ENCODE assay signal across 9 cellular contexts in the genomic region with DNA sequence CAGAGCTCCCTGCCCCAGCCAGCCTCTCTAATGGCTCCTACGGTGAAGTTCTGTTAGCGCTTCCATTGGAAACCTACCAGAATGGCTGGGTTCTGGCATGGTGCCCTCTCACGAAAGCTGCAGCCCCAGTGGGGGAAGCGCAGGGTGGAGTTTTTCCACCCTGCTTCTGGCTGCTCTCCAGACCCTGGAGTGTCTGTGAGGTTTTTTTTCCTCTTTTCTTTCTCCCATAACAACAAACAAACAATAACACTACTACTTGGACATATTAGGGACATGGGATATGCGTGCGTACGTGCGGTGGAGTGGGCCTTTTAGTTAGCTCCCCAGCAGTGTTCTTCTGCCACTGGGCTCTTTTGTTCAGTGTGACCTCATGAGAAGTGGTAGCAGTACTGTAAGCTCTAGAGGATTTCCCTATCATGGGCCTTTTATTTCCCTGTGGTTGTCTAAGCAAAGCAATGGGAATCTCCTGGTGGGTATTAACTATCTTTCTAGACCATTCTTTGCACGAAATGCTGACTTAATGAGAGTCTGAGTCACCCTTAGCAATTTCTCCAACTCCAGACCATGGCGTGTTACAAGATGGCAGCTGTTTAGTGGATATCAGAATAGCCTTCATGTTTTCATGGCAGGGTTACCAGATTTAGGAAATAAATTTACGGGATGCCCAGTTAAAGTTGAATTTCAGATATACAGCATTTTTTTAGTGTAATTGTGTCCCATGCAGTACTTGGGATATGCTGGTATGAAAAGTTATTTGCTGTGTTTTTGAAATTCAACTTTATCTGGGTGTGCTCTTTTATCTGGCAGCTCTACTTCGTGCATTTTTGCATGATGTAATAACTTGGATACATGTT.
DNase-seq lines count a peak whose midpoint lies in the region; ATAC-seq and TF ChIP-seq lines count a peak whose summit lies in the region.
"Had no signal": no experiment of that assay in that cellular context is flagged by ENCODE, and none has a peak within 500 bp of the region (broad histone marks: within the 10 kb centered on the region; RNA-seq: fewer than 3 reads in every experiment).

No MANE protein-coding gene starts in this region.

- BruUV-seq in MCF 10A (replicated peaks; lab: Mats Ljungman, UMichigan): no TSS peak

- POLR2A ChIA-PET in MCF 10A (lab: Yijun Ruan, JAX): interaction anchor here (0.7 to 2.4 kb wide), 21 partner anchors 11 to 164 kb away, joined by 3 to 21 read pairs (median 4); no protein-coding TSS in a partner anchor

- TF ChIP-seq POLR2A in right lobe of liver (IDR thresholded peaks at IDR 0.05) (no peak), uterus (IDR thresholded peaks at IDR 0.05) (no peak)

- peaks cover 18% of the 10 kb centered on the region for H3K36me3 Mint-ChIP-seq in MCF 10A (ENCODE audit: insufficient read depth, unreplicated experiment)

- intact Hi-C loops in MCF 10A (cut with micrococcal nuclease) (no loop called here), right lobe of liver (cut with DNase I) (no loop called here), uterus (cut with DNase I; ENCODE audit: low total_unique reads) (no loop called here)

- peaks cover 39% of the 10 kb centered on the region for H3K4me1 Mint-ChIP-seq in MCF 10A (ENCODE audit: insufficient read depth, unreplicated experiment)

- H3K9me3 ChIP-seq in right lobe of liver (no peaks in the 10 kb centered on the region), uterus (no peaks in the 10 kb centered on the region)

- CTCF ChIA-PET in MCF 10A (lab: Yijun Ruan, JAX): interaction anchor here (0.5 to 2.7 kb wide), 13 partner anchors 11 to 406 kb away, joined by 3 to 11 read pairs (median 3); no protein-coding TSS in a partner anchor

- H3K27me3 ChIP-seq in right lobe of liver: no peaks in the 10 kb centered on the region
- no peaks in the 10 kb centered on the region for H3K27me3 ChIP-seq in uterus

- H3K27ac Mint-ChIP-seq in MCF 10A (ENCODE audit: low read depth, unreplicated experiment): peak overlapping the region; percentile 89

- no peaks in the 10 kb centered on the region for H3K36me3 ChIP-seq in right lobe of liver
- no peaks in the 10 kb centered on the region for H3K36me3 ChIP-seq in uterus

- 37% methylated on average over 12 of the region's 12 CpGs for WGBS in right lobe of liver (ENCODE audit: insufficient coverage, low coverage, low lambda C conversion rate, missing lambda C conversion rate)

- H3K4me1 ChIP-seq in right lobe of liver: peaks cover 0 to 45% (median 24%) of the 10 kb centered on the region in 4 donors
- H3K4me1 ChIP-seq in uterus: peaks cover 0 to 5% of the 10 kb centered on the region in 2 donors

- H3K9me3 Mint-ChIP-seq in MCF 10A (ENCODE audit: unreplicated experiment): no peaks in the 10 kb centered on the region

- H3K4me3 Mint-ChIP-seq in MCF 10A (ENCODE audit: unreplicated experiment): peak overlapping the region; percentile 50

- H3K4me3 ChIP-seq in right lobe of liver: no peak overlapping the region
- H3K4me3 ChIP-seq in uterus: no peak overlapping the region

- ATAC-seq in right lobe of liver (peak; percentile 42 to 71 (median 52)), HG03520 (IDR thresholded peaks at IDR 0.05; ENCODE audit: unreplicated experiment) (no peak)

- peak overlapping the region; percentile 44 to 58 (median 57) for H3K27ac ChIP-seq in right lobe of liver
- peak overlapping the region; percentile 32 to 77 for H3K27ac ChIP-seq in uterus
- H3K27ac ChIP-seq: 22Rv1 had no signal

- peak; percentile 44 for DNase-seq in DMS53 (lab: John Stamatoyannopoulos, UW)
- DNase-seq in DMS53 treated with DMSO at 0.1 percent for 48 hours (lab: John Stamatoyannopoulos, UW; ENCODE audit: unreplicated experiment): no peak
- DNase-seq in MCF 10A (ENCODE audit: unreplicated experiment): peak; percentile 70
- peak; percentile 66 to 82 (median 74) for DNase-seq in right lobe of liver
- peak; percentile 66 to 75 for DNase-seq in uterus
- no peak for DNase-seq in HuH-7 (ENCODE audit: low spot score)
- DNase-seq in occipital lobe (lab: John Stamatoyannopoulos, UW): no peak

- H3K27me3 Mint-ChIP-seq in MCF 10A (ENCODE audit: insufficient read depth, unreplicated experiment): no peaks in the 10 kb centered on the region

- no peak for TF ChIP-seq CTCF in MCF 10A (IDR thresholded peaks at IDR 0.05; ENCODE audit: unreplicated experiment)
- no peak for TF ChIP-seq CTCF in right lobe of liver (IDR thresholded peaks at IDR 0.05)
- TF ChIP-seq CTCF in uterus (IDR thresholded peaks at IDR 0.05): no peak

Comparison
In these comparisons a context has a peak if more than half of its experiments do, and no peak if none do; other contexts are left out.
1. DNase-seq: peak in DMS53 (single experiment), MCF 10A (single experiment), right lobe of liver (3 of 3) and uterus (2 of 2); none in DMS53 treated with DMSO at 0.1 percent for 48 hours (single experiment), HuH-7 (single experiment) and occipital lobe (single experiment).